1 cellular context compared by ENCODE assay signal in the genomic region with DNA sequence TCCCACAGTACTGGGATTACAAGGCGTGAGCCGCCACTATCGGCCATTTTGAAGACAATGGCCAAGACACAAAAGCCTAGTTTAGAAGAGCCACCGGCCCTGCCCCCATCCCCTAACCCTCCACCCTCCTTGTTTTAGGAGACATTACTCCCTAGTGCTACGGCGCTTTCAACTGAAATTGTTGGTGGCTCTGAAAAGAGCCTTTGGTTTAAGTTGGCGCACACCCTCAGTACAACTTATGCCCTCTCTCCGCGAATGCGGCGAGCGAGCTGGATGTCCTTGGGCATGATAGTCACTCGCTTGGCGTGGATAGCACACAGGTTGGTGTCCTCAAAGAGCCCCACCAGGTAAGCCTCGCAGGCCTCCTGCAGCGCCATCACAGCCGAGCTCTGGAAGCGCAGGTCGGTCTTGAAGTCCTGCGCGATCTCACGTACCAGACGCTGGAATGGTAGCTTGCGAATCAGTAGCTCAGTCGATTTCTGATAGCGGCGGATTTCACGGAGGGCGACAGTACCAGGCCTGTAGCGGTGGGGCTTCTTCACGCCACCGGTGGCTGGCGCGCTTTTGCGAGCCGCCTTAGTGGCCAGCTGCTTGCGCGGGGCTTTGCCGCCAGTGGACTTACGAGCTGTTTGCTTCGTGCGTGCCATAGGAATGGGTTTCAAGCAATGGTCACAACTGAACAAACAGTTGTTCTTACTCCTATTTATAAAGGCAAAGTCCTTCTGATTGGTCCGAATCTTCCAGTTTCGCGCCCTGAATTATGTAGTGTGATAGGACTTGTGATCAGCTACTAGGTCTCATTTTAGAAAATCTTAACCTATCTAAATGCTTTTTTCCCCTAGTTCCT.
TF ChIP-seq lines count a peak whose summit lies in the region.

No MANE protein-coding gene starts in this region.

TF ChIP-seq in HepG2, 621 proteins besides CTCF, POLR2A, EP300 and RAD21 (continued from another document and continues in another):
- TF ChIP-seq, protein P1, sequence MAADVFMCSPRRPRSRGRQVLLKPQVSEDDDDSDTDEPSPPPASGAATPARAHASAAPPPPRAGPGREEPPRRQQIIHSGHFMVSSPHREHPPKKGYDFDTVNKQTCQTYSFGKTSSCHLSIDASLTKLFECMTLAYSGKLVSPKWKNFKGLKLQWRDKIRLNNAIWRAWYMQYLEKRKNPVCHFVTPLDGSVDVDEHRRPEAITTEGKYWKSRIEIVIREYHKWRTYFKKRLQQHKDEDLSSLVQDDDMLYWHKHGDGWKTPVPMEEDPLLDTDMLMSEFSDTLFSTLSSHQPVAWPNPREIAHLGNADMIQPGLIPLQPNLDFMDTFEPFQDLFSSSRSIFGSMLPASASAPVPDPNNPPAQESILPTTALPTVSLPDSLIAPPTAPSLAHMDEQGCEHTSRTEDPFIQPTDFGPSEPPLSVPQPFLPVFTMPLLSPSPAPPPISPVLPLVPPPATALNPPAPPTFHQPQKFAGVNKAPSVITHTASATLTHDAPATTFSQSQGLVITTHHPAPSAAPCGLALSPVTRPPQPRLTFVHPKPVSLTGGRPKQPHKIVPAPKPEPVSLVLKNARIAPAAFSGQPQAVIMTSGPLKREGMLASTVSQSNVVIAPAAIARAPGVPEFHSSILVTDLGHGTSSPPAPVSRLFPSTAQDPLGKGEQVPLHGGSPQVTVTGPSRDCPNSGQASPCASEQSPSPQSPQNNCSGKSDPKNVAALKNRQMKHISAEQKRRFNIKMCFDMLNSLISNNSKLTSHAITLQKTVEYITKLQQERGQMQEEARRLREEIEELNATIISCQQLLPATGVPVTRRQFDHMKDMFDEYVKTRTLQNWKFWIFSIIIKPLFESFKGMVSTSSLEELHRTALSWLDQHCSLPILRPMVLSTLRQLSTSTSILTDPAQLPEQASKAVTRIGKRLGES (CRISPR knock-in tag; IDR thresholded peaks at IDR 0.05; ENCODE audit: borderline replicate concordance), result no peak
- TF ChIP-seq, protein P2, sequence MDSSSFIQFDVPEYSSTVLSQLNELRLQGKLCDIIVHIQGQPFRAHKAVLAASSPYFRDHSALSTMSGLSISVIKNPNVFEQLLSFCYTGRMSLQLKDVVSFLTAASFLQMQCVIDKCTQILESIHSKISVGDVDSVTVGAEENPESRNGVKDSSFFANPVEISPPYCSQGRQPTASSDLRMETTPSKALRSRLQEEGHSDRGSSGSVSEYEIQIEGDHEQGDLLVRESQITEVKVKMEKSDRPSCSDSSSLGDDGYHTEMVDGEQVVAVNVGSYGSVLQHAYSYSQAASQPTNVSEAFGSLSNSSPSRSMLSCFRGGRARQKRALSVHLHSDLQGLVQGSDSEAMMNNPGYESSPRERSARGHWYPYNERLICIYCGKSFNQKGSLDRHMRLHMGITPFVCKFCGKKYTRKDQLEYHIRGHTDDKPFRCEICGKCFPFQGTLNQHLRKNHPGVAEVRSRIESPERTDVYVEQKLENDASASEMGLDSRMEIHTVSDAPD (CRISPR knock-in tag; IDR thresholded peaks at IDR 0.05), result peak; percentile 69; the same call in 1 of the 2 replicates
- peak; percentile 63; the same call in 1 of the 2 replicates for TF ChIP-seq ZNF136 (CRISPR knock-in tag; IDR thresholded peaks at IDR 0.05; ENCODE audit: low read depth)
- TF ChIP-seq, protein P3, sequence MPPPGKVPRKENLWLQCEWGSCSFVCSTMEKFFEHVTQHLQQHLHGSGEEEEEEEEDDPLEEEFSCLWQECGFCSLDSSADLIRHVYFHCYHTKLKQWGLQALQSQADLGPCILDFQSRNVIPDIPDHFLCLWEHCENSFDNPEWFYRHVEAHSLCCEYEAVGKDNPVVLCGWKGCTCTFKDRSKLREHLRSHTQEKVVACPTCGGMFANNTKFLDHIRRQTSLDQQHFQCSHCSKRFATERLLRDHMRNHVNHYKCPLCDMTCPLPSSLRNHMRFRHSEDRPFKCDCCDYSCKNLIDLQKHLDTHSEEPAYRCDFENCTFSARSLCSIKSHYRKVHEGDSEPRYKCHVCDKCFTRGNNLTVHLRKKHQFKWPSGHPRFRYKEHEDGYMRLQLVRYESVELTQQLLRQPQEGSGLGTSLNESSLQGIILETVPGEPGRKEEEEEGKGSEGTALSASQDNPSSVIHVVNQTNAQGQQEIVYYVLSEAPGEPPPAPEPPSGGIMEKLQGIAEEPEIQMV (CRISPR knock-in tag; IDR thresholded peaks at IDR 0.05; ENCODE audit: low read depth), result peak; percentile 64; the same call in 1 of the 2 replicates
- TF ChIP-seq, protein P4, sequence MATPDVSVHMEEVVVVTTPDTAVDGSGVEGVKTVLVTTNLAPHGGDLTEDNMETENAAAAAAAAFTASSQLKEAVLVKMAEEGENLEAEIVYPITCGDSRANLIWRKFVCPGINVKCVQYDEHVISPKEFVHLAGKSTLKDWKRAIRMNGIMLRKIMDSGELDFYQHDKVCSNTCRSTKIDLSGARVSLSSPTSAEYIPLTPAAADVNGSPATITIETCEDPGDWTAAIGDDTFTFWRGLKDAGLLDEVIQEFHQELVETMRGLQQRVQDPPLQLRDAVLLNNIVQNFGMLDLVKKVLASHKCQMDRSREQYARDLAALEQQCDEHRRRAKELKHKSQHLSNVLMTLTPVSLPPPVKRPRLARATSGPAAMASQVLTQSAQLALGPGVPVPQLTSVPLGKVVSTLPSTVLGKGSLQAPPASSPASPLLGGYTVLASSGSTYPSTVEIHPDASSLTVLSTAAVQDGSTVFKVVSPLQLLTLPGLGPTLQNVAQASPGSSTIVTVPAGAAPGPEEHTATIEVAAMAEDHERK (CRISPR knock-in tag; IDR thresholded peaks at IDR 0.05; ENCODE audit: low read depth), result no peak
- TF ChIP-seq PHF8 (CRISPR knock-in tag; IDR thresholded peaks at IDR 0.05), result peak; percentile 37
- no peak for TF ChIP-seq NR2F2 (IDR thresholded peaks at IDR 0.05; ENCODE audit: borderline replicate concordance, low read depth)
- TF ChIP-seq TBP (CRISPR knock-in tag; IDR thresholded peaks at IDR 0.05), result no peak
- no peak for TF ChIP-seq CC2D1A (CRISPR knock-in tag; IDR thresholded peaks at IDR 0.05)
- no peak for TF ChIP-seq ZNF7 (CRISPR knock-in tag; IDR thresholded peaks at IDR 0.05)
- TF ChIP-seq ZNF562 (CRISPR knock-in tag; IDR thresholded peaks at IDR 0.05; ENCODE audit: borderline replicate concordance), result no peak
- TF ChIP-seq NR1H2 (CRISPR knock-in tag; IDR thresholded peaks at IDR 0.05; ENCODE audit: borderline replicate concordance, low read depth), result 0 out of 2 replicates have a peak, but pooled peaks have one; percentile 55
- TF ChIP-seq ONECUT2 (CRISPR knock-in tag; IDR thresholded peaks at IDR 0.05), result no peak
- TF ChIP-seq ZNF446 (CRISPR knock-in tag; IDR thresholded peaks at IDR 0.05), result peak; percentile 64; the same call in 1 of the 2 replicates
- TF ChIP-seq ZBTB20 (CRISPR knock-in tag; IDR thresholded peaks at IDR 0.05; ENCODE audit: borderline replicate concordance, low read depth), result no peak
- TF ChIP-seq ZNF317 (CRISPR knock-in tag; IDR thresholded peaks at IDR 0.05), result no peak
- TF ChIP-seq, protein P5, sequence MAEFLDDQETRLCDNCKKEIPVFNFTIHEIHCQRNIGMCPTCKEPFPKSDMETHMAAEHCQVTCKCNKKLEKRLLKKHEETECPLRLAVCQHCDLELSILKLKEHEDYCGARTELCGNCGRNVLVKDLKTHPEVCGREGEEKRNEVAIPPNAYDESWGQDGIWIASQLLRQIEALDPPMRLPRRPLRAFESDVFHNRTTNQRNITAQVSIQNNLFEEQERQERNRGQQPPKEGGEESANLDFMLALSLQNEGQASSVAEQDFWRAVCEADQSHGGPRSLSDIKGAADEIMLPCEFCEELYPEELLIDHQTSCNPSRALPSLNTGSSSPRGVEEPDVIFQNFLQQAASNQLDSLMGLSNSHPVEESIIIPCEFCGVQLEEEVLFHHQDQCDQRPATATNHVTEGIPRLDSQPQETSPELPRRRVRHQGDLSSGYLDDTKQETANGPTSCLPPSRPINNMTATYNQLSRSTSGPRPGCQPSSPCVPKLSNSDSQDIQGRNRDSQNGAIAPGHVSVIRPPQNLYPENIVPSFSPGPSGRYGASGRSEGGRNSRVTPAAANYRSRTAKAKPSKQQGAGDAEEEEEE (CRISPR knock-in tag; IDR thresholded peaks at IDR 0.05; ENCODE audit: borderline replicate concordance), result no peak
- peak; percentile 66 for TF ChIP-seq RXRB (CRISPR knock-in tag; IDR thresholded peaks at IDR 0.05; ENCODE audit: borderline replicate concordance)
- TF ChIP-seq, protein P6, sequence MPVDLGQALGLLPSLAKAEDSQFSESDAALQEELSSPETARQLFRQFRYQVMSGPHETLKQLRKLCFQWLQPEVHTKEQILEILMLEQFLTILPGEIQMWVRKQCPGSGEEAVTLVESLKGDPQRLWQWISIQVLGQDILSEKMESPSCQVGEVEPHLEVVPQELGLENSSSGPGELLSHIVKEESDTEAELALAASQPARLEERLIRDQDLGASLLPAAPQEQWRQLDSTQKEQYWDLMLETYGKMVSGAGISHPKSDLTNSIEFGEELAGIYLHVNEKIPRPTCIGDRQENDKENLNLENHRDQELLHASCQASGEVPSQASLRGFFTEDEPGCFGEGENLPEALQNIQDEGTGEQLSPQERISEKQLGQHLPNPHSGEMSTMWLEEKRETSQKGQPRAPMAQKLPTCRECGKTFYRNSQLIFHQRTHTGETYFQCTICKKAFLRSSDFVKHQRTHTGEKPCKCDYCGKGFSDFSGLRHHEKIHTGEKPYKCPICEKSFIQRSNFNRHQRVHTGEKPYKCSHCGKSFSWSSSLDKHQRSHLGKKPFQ (CRISPR knock-in tag; IDR thresholded peaks at IDR 0.05; ENCODE audit: insufficient replicate concordance), result no peak
- TF ChIP-seq NFIC (IDR thresholded peaks at IDR 0.05; ENCODE audit: low read length), result 0 out of 2 replicates have a peak, but pooled peaks have one; percentile 19
- TF ChIP-seq, protein P7, sequence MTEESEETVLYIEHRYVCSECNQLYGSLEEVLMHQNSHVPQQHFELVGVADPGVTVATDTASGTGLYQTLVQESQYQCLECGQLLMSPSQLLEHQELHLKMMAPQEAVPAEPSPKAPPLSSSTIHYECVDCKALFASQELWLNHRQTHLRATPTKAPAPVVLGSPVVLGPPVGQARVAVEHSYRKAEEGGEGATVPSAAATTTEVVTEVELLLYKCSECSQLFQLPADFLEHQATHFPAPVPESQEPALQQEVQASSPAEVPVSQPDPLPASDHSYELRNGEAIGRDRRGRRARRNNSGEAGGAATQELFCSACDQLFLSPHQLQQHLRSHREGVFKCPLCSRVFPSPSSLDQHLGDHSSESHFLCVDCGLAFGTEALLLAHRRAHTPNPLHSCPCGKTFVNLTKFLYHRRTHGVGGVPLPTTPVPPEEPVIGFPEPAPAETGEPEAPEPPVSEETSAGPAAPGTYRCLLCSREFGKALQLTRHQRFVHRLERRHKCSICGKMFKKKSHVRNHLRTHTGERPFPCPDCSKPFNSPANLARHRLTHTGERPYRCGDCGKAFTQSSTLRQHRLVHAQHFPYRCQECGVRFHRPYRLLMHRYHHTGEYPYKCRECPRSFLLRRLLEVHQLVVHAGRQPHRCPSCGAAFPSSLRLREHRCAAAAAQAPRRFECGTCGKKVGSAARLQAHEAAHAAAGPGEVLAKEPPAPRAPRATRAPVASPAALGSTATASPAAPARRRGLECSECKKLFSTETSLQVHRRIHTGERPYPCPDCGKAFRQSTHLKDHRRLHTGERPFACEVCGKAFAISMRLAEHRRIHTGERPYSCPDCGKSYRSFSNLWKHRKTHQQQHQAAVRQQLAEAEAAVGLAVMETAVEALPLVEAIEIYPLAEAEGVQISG (CRISPR knock-in tag; IDR thresholded peaks at IDR 0.05), result peak; percentile 58
- TF ChIP-seq ZNF768 (CRISPR knock-in tag; IDR thresholded peaks at IDR 0.05), result peak; percentile 25; the same call in 1 of the 2 replicates
- TF ChIP-seq, protein P8, sequence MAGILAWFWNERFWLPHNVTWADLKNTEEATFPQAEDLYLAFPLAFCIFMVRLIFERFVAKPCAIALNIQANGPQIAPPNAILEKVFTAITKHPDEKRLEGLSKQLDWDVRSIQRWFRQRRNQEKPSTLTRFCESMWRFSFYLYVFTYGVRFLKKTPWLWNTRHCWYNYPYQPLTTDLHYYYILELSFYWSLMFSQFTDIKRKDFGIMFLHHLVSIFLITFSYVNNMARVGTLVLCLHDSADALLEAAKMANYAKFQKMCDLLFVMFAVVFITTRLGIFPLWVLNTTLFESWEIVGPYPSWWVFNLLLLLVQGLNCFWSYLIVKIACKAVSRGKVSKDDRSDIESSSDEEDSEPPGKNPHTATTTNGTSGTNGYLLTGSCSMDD (CRISPR knock-in tag; IDR thresholded peaks at IDR 0.05), result no peak
- TF ChIP-seq MTF1 (CRISPR knock-in tag; IDR thresholded peaks at IDR 0.05), result no peak
- no peak for TF ChIP-seq ZNF230 (CRISPR knock-in tag; IDR thresholded peaks at IDR 0.05)
- TF ChIP-seq ZNF616 (CRISPR knock-in tag; IDR thresholded peaks at IDR 0.05; ENCODE audit: low read depth), result no peak
- TF ChIP-seq ZNF180 (CRISPR knock-in tag; IDR thresholded peaks at IDR 0.05; ENCODE audit: borderline replicate concordance, low read depth), result no peak
- TF ChIP-seq CBX5 (CRISPR knock-in tag; IDR thresholded peaks at IDR 0.05; ENCODE audit: borderline replicate concordance), result no peak
- TF ChIP-seq ZC3H13 (CRISPR knock-in tag; IDR thresholded peaks at IDR 0.05), result 0 out of 2 replicates have a peak, but pooled peaks have one; percentile 8
- TF ChIP-seq, protein P9, sequence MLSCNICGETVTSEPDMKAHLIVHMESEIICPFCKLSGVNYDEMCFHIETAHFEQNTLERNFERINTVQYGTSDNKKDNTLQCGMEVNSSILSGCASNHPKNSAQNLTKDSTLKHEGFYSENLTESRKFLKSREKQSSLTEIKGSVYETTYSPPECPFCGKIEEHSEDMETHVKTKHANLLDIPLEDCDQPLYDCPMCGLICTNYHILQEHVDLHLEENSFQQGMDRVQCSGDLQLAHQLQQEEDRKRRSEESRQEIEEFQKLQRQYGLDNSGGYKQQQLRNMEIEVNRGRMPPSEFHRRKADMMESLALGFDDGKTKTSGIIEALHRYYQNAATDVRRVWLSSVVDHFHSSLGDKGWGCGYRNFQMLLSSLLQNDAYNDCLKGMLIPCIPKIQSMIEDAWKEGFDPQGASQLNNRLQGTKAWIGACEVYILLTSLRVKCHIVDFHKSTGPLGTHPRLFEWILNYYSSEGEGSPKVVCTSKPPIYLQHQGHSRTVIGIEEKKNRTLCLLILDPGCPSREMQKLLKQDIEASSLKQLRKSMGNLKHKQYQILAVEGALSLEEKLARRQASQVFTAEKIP (CRISPR knock-in tag; IDR thresholded peaks at IDR 0.05; ENCODE audit: borderline replicate concordance), result no peak
- TF ChIP-seq, protein P10, sequence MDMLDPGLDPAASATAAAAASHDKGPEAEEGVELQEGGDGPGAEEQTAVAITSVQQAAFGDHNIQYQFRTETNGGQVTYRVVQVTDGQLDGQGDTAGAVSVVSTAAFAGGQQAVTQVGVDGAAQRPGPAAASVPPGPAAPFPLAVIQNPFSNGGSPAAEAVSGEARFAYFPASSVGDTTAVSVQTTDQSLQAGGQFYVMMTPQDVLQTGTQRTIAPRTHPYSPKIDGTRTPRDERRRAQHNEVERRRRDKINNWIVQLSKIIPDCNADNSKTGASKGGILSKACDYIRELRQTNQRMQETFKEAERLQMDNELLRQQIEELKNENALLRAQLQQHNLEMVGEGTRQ (IDR thresholded peaks at IDR 0.05; ENCODE audit: low read depth, low read length), result no peak
- TF ChIP-seq, protein P10 (CRISPR knock-in tag; IDR thresholded peaks at IDR 0.05; ENCODE audit: borderline replicate concordance), result no peak
